1 cellular context compared by ENCODE assay signal in genomic region chr20:21796059-21796458, GRCh38.
TF ChIP-seq lines count a peak whose summit lies in the region.

No MANE protein-coding gene starts in this region.

TF ChIP-seq in HCT116, 20 proteins besides CTCF, POLR2A, EP300 and RAD21:
- TF ChIP-seq EZH2phosphoT487 (IDR thresholded peaks at IDR 0.05; ENCODE audit: borderline replicate concordance) (no peak), FOSL1 (IDR thresholded peaks at IDR 0.05; ENCODE audit: low read depth) (no peak), ZBTB33 (IDR thresholded peaks at IDR 0.05; ENCODE audit: extremely low read depth, insufficient replicate concordance, low read length) (no peak), ATF3 (IDR thresholded peaks at IDR 0.05) (no peak), CEBPB (IDR thresholded peaks at IDR 0.05; ENCODE audit: low read depth) (no peak), POLR2AphosphoS5 (IDR thresholded peaks at IDR 0.05; ENCODE audit: low read depth, low read length) (no peak), REST (IDR thresholded peaks at IDR 0.05; ENCODE audit: low read depth) (no peak), CBX3 (IDR thresholded peaks at IDR 0.05; ENCODE audit: low read depth) (no peak), EZH2 (IDR thresholded peaks at IDR 0.05) (no peak), EGR1 (IDR thresholded peaks at IDR 0.05; ENCODE audit: low read depth) (no peak), SP1 (IDR thresholded peaks at IDR 0.05; ENCODE audit: low read depth) (no peak), ELF1 (IDR thresholded peaks at IDR 0.05; ENCODE audit: borderline replicate concordance, low read depth) (no peak), YY1 (IDR thresholded peaks at IDR 0.05; ENCODE audit: extremely low read depth, insufficient replicate concordance, low read depth, low read length) (no peak), SIN3A (IDR thresholded peaks at IDR 0.05; ENCODE audit: low read depth) (no peak), SRF (IDR thresholded peaks at IDR 0.05; ENCODE audit: low read depth) (no peak), ZNF274 (IDR thresholded peaks at IDR 0.05; ENCODE audit: low read depth, low read length) (no peak), TCF7L2 (IDR thresholded peaks at IDR 0.05; ENCODE audit: borderline replicate concordance, extremely low read depth, insufficient read depth, insufficient read length) (no peak)
- TF ChIP-seq, protein P1, sequence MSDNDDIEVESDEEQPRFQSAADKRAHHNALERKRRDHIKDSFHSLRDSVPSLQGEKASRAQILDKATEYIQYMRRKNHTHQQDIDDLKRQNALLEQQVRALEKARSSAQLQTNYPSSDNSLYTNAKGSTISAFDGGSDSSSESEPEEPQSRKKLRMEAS (IDR thresholded peaks at IDR 0.05): no peak
